Comparison of ENCODE assay signal across 1 cellular context in genomic region chr2:65386340-65386739, GRCh38.
TF ChIP-seq lines count a peak whose summit lies in the region.

No MANE protein-coding gene starts in this region.

TF ChIP-seq in HepG2, 621 proteins besides CTCF, POLR2A, EP300 and RAD21 (continued from another document):
- TF ChIP-seq FOXA3 (CRISPR knock-in tag; IDR thresholded peaks at IDR 0.05) (peak; percentile 72), ZNF275 (CRISPR knock-in tag; IDR thresholded peaks at IDR 0.05; ENCODE audit: borderline replicate concordance) (no peak), MTA3 (CRISPR knock-in tag; IDR thresholded peaks at IDR 0.05) (no peak), CEBPG (CRISPR knock-in tag; IDR thresholded peaks at IDR 0.05) (peak; percentile 84), ARID5B (CRISPR knock-in tag; IDR thresholded peaks at IDR 0.05) (peak; percentile 65), GATAD1 (CRISPR knock-in tag; IDR thresholded peaks at IDR 0.05) (0 out of 2 replicates have a peak, but pooled peaks have one; percentile 4), MAFG (CRISPR knock-in tag; IDR thresholded peaks at IDR 0.05) (no peak), CBX5 (CRISPR knock-in tag; IDR thresholded peaks at IDR 0.05; ENCODE audit: borderline replicate concordance) (no peak)
TF ChIP-seq in HepG2: peak in this region for 23.
